ENCODE assay signal across 10 cellular contexts in genomic region chr16:84598391-84598750, GRCh38. TPM values are rescaled to one million over a fixed set of nuclear protein-coding genes. Genes with fewer than 3 reads are reported as not detected.
DNase-seq lines count a peak whose midpoint lies in the region; ATAC-seq lines count a peak whose summit lies in the region.
"Had no signal": no experiment of that assay in that cellular context is flagged by ENCODE, and none has a peak within 500 bp of the region (broad histone marks: within the 10 kb centered on the region; RNA-seq: fewer than 3 reads in every experiment).

No MANE protein-coding gene starts in this region.

- DNase-seq in T-helper 1 cell = no peak
- no peak for DNase-seq in activated CD8-positive, alpha-beta T cell treated with anti-CD3 and anti-CD28 coated beads, Interleukin-2, amount 10 ng/mL, durations not matched to agents 7 days and 5 days
- no peak for DNase-seq in immature natural killer cell
- DNase-seq in stimulated activated naive B cell treated with anti-CD40 and anti-IgM and Interleukin-4, amounts not matched to agents 10 μg/mL and 1 μg/mL and 100 μg/mL, for 72 hours = no peak
- DNase-seq in AG08396 (ENCODE audit: low spot score) = no peak
- no peak for DNase-seq in NCI-H2227 (lab: John Stamatoyannopoulos, UW; ENCODE audit: unreplicated experiment)
- DNase-seq: NCI-H2227 treated with DMSO at 0.1 percent for 48 hours; stimulated activated CD4-positive, alpha-beta T cell treated with anti-CD3 and anti-CD28 coated beads, Interleukin-4, amount 100 ng/mL, for 4 hours had no signal

- H3K4me1 Mint-ChIP-seq in T-helper 1 cell treated with Interleukin-12 subunit alpha and Interleukin-12 subunit beta and Interleukin-4 antibody, amounts not matched to agents 30 μg/mL and 1 μg/mL, for 36 hours (ENCODE audit: low read depth) = peaks cover 77% of the 10 kb centered on the region
- H3K4me1 Mint-ChIP-seq in activated CD8-positive, alpha-beta T cell treated with anti-CD3 and anti-CD28 coated beads, Interleukin-2, amount 10 ng/mL, durations not matched to agents 7 days and 5 days (ENCODE audit: low read depth) = peaks cover 95% of the 10 kb centered on the region
- H3K4me1 Mint-ChIP-seq in immature natural killer cell = peaks cover 64 to 74% of the 10 kb centered on the region in 2 donors
- peaks cover 67 to 94% of the 10 kb centered on the region in 2 donors for H3K4me1 Mint-ChIP-seq in stimulated activated naive B cell treated with anti-CD40 and anti-IgM and Interleukin-4, amounts not matched to agents 10 μg/mL and 1 μg/mL and 100 μg/mL, for 72 hours

- H3K27ac Mint-ChIP-seq in T-helper 1 cell treated with Interleukin-12 subunit alpha and Interleukin-12 subunit beta and Interleukin-4 antibody, amounts not matched to agents 30 μg/mL and 1 μg/mL, for 36 hours = peak overlapping the region; percentile 93
- H3K27ac Mint-ChIP-seq in activated CD8-positive, alpha-beta T cell treated with anti-CD3 and anti-CD28 coated beads, Interleukin-2, amount 10 ng/mL, durations not matched to agents 7 days and 5 days = peak overlapping the region; percentile 96
- peak overlapping the region in 5 of 6 donors; percentile 56 to 96 (median 84) for H3K27ac Mint-ChIP-seq in immature natural killer cell
- peak overlapping the region; percentile 98 for H3K27ac Mint-ChIP-seq in stimulated activated naive B cell treated with anti-CD40 and anti-IgM and Interleukin-4, amounts not matched to agents 10 μg/mL and 1 μg/mL and 100 μg/mL, for 72 hours

- no peaks in the 10 kb centered on the region for H3K9me3 Mint-ChIP-seq in T-helper 1 cell treated with Interleukin-12 subunit alpha and Interleukin-12 subunit beta and Interleukin-4 antibody, amounts not matched to agents 30 μg/mL and 1 μg/mL, for 36 hours
- no peaks in the 10 kb centered on the region for H3K9me3 Mint-ChIP-seq in activated CD8-positive, alpha-beta T cell treated with anti-CD3 and anti-CD28 coated beads, Interleukin-2, amount 10 ng/mL, durations not matched to agents 7 days and 5 days (ENCODE audit: insufficient read depth)
- no peaks in the 10 kb centered on the region for H3K9me3 Mint-ChIP-seq in immature natural killer cell
- peaks cover 3 to 8% of the 10 kb centered on the region in 2 donors for H3K9me3 Mint-ChIP-seq in stimulated activated naive B cell treated with anti-CD40 and anti-IgM and Interleukin-4, amounts not matched to agents 10 μg/mL and 1 μg/mL and 100 μg/mL, for 72 hours

- no peaks in the 10 kb centered on the region for H3K27me3 Mint-ChIP-seq in T-helper 1 cell treated with Interleukin-12 subunit alpha and Interleukin-12 subunit beta and Interleukin-4 antibody, amounts not matched to agents 30 μg/mL and 1 μg/mL, for 36 hours (ENCODE audit: low read depth)
- no peaks in the 10 kb centered on the region for H3K27me3 Mint-ChIP-seq in activated CD8-positive, alpha-beta T cell treated with anti-CD3 and anti-CD28 coated beads, Interleukin-2, amount 10 ng/mL, durations not matched to agents 7 days and 5 days (ENCODE audit: low read depth)
- peaks cover 20 to 43% (median 30%) of the 10 kb centered on the region in 3 donors for H3K27me3 Mint-ChIP-seq in immature natural killer cell (ENCODE audit: low read depth in 3 of 3)
- H3K27me3 Mint-ChIP-seq in stimulated activated naive B cell treated with anti-CD40 and anti-IgM and Interleukin-4, amounts not matched to agents 10 μg/mL and 1 μg/mL and 100 μg/mL, for 72 hours = no peaks in the 10 kb centered on the region

- CTCF ChIA-PET in activated CD8-positive, alpha-beta T cell treated with anti-CD3 and anti-CD28 coated beads, Interleukin-2, amount 10 ng/mL, durations not matched to agents 7 days and 5 days (lab: Charles Lee) = interaction anchor here (0.9 to 4.8 kb wide), 7 partner anchors 9 to 79 kb away, joined by 3 to 27 read pairs (median 5); no protein-coding TSS in a partner anchor

- POLR2A ChIA-PET in activated CD8-positive, alpha-beta T cell treated with anti-CD3 and anti-CD28 coated beads, Interleukin-2, amount 10 ng/mL, durations not matched to agents 7 days and 5 days (lab: Charles Lee) = interaction anchor here (0.6 to 4.8 kb wide), 7 partner anchors 9 to 84 kb away, joined by 3 to 30 read pairs (median 5); no protein-coding TSS in a partner anchor

- ATAC-seq in activated CD8-positive, alpha-beta T cell treated with anti-CD3 and anti-CD28 coated beads, Interleukin-2, amount 10 ng/mL, durations not matched to agents 7 days and 5 days = no peak
- no peak for ATAC-seq in stimulated activated naive B cell treated with anti-CD40 and anti-IgM and Interleukin-4, amounts not matched to agents 10 μg/mL and 1 μg/mL and 100 μg/mL, for 72 hours (replicated peaks)
- no peak for ATAC-seq in GM21526 (IDR thresholded peaks at IDR 0.05; ENCODE audit: low FRiP score, unreplicated experiment)

- H3K4me3 Mint-ChIP-seq in T-helper 1 cell treated with Interleukin-12 subunit alpha and Interleukin-12 subunit beta and Interleukin-4 antibody, amounts not matched to agents 30 μg/mL and 1 μg/mL, for 36 hours = peak overlapping the region; percentile 79
- peak overlapping the region; percentile 73 for H3K4me3 Mint-ChIP-seq in activated CD8-positive, alpha-beta T cell treated with anti-CD3 and anti-CD28 coated beads, Interleukin-2, amount 10 ng/mL, durations not matched to agents 7 days and 5 days
- peak overlapping the region in 3 of 5 donors; percentile 12 to 22 (median 13) for H3K4me3 Mint-ChIP-seq in immature natural killer cell
- peak overlapping the region; percentile 66 to 72 for H3K4me3 Mint-ChIP-seq in stimulated activated naive B cell treated with anti-CD40 and anti-IgM and Interleukin-4, amounts not matched to agents 10 μg/mL and 1 μg/mL and 100 μg/mL, for 72 hours

- H3K36me3 Mint-ChIP-seq in T-helper 1 cell treated with Interleukin-12 subunit alpha and Interleukin-12 subunit beta and Interleukin-4 antibody, amounts not matched to agents 30 μg/mL and 1 μg/mL, for 36 hours (ENCODE audit: low read depth) = peaks cover 60% of the 10 kb centered on the region
- peaks cover 88% of the 10 kb centered on the region for H3K36me3 Mint-ChIP-seq in activated CD8-positive, alpha-beta T cell treated with anti-CD3 and anti-CD28 coated beads, Interleukin-2, amount 10 ng/mL, durations not matched to agents 7 days and 5 days (ENCODE audit: low read depth)
- peaks cover 0 to 4% (median 0%) of the 10 kb centered on the region in 3 donors for H3K36me3 Mint-ChIP-seq in immature natural killer cell
- peaks cover 45 to 52% of the 10 kb centered on the region in 2 donors for H3K36me3 Mint-ChIP-seq in stimulated activated naive B cell treated with anti-CD40 and anti-IgM and Interleukin-4, amounts not matched to agents 10 μg/mL and 1 μg/mL and 100 μg/mL, for 72 hours

RNA-seq across cellular contexts. Expression of gene COTL1, which starts 19.5 kb away (rescaled TPM):
- 100 to 1,000 TPM; 837 to 887 TPM for total RNA-seq in activated CD8-positive, alpha-beta T cell treated with anti-CD3 and anti-CD28 coated beads, Interleukin-2, amount 10 ng/mL, durations not matched to agents 7 days and 5 days
- 100 to 1,000 TPM; 193 to 268 (median 235) TPM for polyA plus RNA-seq in immature natural killer cell

RNA-seq across cellular contexts. Expression of gene KLHL36, which starts 49.9 kb away (rescaled TPM):
- total RNA-seq in activated CD8-positive, alpha-beta T cell treated with anti-CD3 and anti-CD28 coated beads, Interleukin-2, amount 10 ng/mL, durations not matched to agents 7 days and 5 days = 10 to 100 TPM; 31.4 to 32.6 TPM
- polyA plus RNA-seq in immature natural killer cell = 10 to 100 TPM; 18.0 to 28.0 (median 20.7) TPM

Comparison
In these comparisons a context has a peak if more than half of its experiments do, and no peak if none do; other contexts are left out.
1. H3K4me3 Mint-ChIP-seq: peak in every context shown above with its lines; median percentile 79 in T-helper 1 cell treated with Interleukin-12 subunit alpha and Interleukin-12 subunit beta and Interleukin-4 antibody, amounts not matched to agents 30 μg/mL and 1 μg/mL, for 36 hours; 73 in activated CD8-positive, alpha-beta T cell treated with anti-CD3 and anti-CD28 coated beads, Interleukin-2, amount 10 ng/mL, durations not matched to agents 7 days and 5 days; 69 in stimulated activated naive B cell treated with anti-CD40 and anti-IgM and Interleukin-4, amounts not matched to agents 10 μg/mL and 1 μg/mL and 100 μg/mL, for 72 hours; 13 in immature natural killer cell.